23 cellular contexts compared by ENCODE assay signal in the genomic region with DNA sequence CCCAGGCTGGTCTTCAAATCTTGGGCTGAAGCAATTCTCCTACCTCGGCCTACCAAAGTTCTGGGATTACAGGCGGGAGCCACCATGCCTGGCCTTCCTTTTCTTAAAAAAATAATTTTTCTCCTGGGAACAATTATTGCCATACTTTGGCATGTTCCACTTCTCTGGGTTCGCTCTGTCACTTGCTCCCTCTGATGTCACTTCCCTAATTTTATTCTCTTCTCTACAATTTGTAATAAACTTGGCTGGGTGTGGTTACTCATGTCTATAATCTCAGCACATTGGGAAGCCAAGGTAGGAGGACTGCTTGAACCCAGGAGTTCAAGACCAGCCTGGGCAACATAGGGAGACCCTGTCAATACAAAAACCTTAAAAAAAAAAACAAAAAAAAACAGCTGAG. TPM values are rescaled to one million over a fixed set of nuclear protein-coding genes. Genes with fewer than 3 reads are reported as not detected.
DNase-seq lines count a peak whose midpoint lies in the region; ATAC-seq, FAIRE-seq and TF ChIP-seq lines count a peak whose summit lies in the region.
"Had no signal": no experiment of that assay in that cellular context is flagged by ENCODE, and none has a peak within 500 bp of the region (broad histone marks: within the 10 kb centered on the region; RNA-seq: fewer than 3 reads in every experiment).

No MANE protein-coding gene starts in this region.

- H3K9me3 Mint-ChIP-seq in activated T-cell treated with anti-CD3 and anti-CD28 coated beads, Interleukin-2, amount 50 U/mL, for 72 hours: no peaks in the 10 kb centered on the region
- no peaks in the 10 kb centered on the region for H3K9me3 Mint-ChIP-seq in activated T-cell treated with anti-CD3 and anti-CD28 coated beads, Interleukin-2, amount 50 U/mL, for 4 hours
- H3K9me3 Mint-ChIP-seq in CD4-positive, alpha-beta T cell: no peaks in the 10 kb centered on the region
- H3K9me3 Mint-ChIP-seq in stimulated activated effector memory CD8-positive, alpha-beta T cell treated with anti-CD3 and anti-CD28 coated beads, Interleukin-12 subunit alpha, Interleukin-12 subunit beta, amount 100 ng/mL, for 72 hours: no peaks in the 10 kb centered on the region

- no peak for DNase-seq in activated T-cell treated with anti-CD3 and anti-CD28 coated beads, Interleukin-2, amount 50 U/mL, for 72 hours
- DNase-seq in activated T-cell treated with anti-CD3 and anti-CD28 coated beads, Interleukin-2, amount 50 U/mL, for 4 hours: no peak
- DNase-seq in CD4-positive, alpha-beta T cell: no peak
- DNase-seq in left lung: no peak
- no peak for DNase-seq in stimulated activated effector memory CD8-positive, alpha-beta T cell treated with anti-CD3 and anti-CD28 coated beads, Interleukin-12 subunit alpha, Interleukin-12 subunit beta, amount 100 ng/mL, for 72 hours (ENCODE audit: low spot score in 2 of 2)
- no peak for DNase-seq in D721Med (ENCODE audit: insufficient read length, low spot score)
- DNase-seq in sciatic nerve (ENCODE audit: low spot score): no peak
- DNase-seq: Calu3, DMS153, NCI-H1105, NCI-H1436 treated with DMSO at 0.1 percent for 48 hours, NCI-H187 treated with DMSO at 0.1 percent for 48 hours, NCI-H2171 treated with DMSO at 0.1 percent for 48 hours, NCI-H524, NCI-H774, PC-9, Right ventricle myocardium superior had no signal

- POLR2A ChIA-PET in CD4-positive, alpha-beta T cell (lab: Charles Lee): interaction anchor here (0.9 kb wide), 1 partner anchor 13 kb away, joined by 3 read pairs; a partner anchor contains a TSS

- intact Hi-C loops in CD4-positive, alpha-beta T cell (cut with DNase I, micrococcal nuclease): no loop called here
- intact Hi-C loops in left lung (cut with DNase I) (no loop called here), sciatic nerve (cut with DNase I) (no loop called here)

- H3K36me3 Mint-ChIP-seq in activated T-cell treated with anti-CD3 and anti-CD28 coated beads, Interleukin-2, amount 50 U/mL, for 72 hours (ENCODE audit: insufficient read depth in 2 of 2): peaks cover 3 to 17% of the 10 kb centered on the region in 2 donors
- peaks cover 30% of the 10 kb centered on the region for H3K36me3 Mint-ChIP-seq in activated T-cell treated with anti-CD3 and anti-CD28 coated beads, Interleukin-2, amount 50 U/mL, for 4 hours (ENCODE audit: insufficient read depth)
- peaks cover 62% of the 10 kb centered on the region for H3K36me3 Mint-ChIP-seq in CD4-positive, alpha-beta T cell (ENCODE audit: low read depth)
- peaks cover 100% of the 10 kb centered on the region for H3K36me3 Mint-ChIP-seq in stimulated activated effector memory CD8-positive, alpha-beta T cell treated with anti-CD3 and anti-CD28 coated beads, Interleukin-12 subunit alpha, Interleukin-12 subunit beta, amount 100 ng/mL, for 72 hours

- peaks cover 7% of the 10 kb centered on the region for H3K4me1 Mint-ChIP-seq in activated T-cell treated with anti-CD3 and anti-CD28 coated beads, Interleukin-2, amount 50 U/mL, for 72 hours (ENCODE audit: low read depth)
- no peaks in the 10 kb centered on the region for H3K4me1 Mint-ChIP-seq in activated T-cell treated with anti-CD3 and anti-CD28 coated beads, Interleukin-2, amount 50 U/mL, for 4 hours (ENCODE audit: low read depth)
- H3K4me1 Mint-ChIP-seq in CD4-positive, alpha-beta T cell (ENCODE audit: low read depth): no peaks in the 10 kb centered on the region
- H3K4me1 Mint-ChIP-seq in stimulated activated effector memory CD8-positive, alpha-beta T cell treated with anti-CD3 and anti-CD28 coated beads, Interleukin-12 subunit alpha, Interleukin-12 subunit beta, amount 100 ng/mL, for 72 hours: no peaks in the 10 kb centered on the region

- no peaks in the 10 kb centered on the region for H3K27me3 Mint-ChIP-seq in activated T-cell treated with anti-CD3 and anti-CD28 coated beads, Interleukin-2, amount 50 U/mL, for 72 hours (ENCODE audit: low read depth)
- H3K27me3 Mint-ChIP-seq in activated T-cell treated with anti-CD3 and anti-CD28 coated beads, Interleukin-2, amount 50 U/mL, for 4 hours (ENCODE audit: low read depth): no peaks in the 10 kb centered on the region
- no peaks in the 10 kb centered on the region for H3K27me3 Mint-ChIP-seq in CD4-positive, alpha-beta T cell

- H3K4me3 Mint-ChIP-seq in activated T-cell treated with anti-CD3 and anti-CD28 coated beads, Interleukin-2, amount 50 U/mL, for 72 hours: no peak overlapping the region
- H3K4me3 Mint-ChIP-seq in activated T-cell treated with anti-CD3 and anti-CD28 coated beads, Interleukin-2, amount 50 U/mL, for 4 hours: no peak overlapping the region
- no peak overlapping the region for H3K4me3 Mint-ChIP-seq in CD4-positive, alpha-beta T cell
- no peak overlapping the region for H3K4me3 Mint-ChIP-seq in stimulated activated effector memory CD8-positive, alpha-beta T cell treated with anti-CD3 and anti-CD28 coated beads, Interleukin-12 subunit alpha, Interleukin-12 subunit beta, amount 100 ng/mL, for 72 hours

- CTCF ChIA-PET in CD4-positive, alpha-beta T cell (lab: Charles Lee): no interaction called here

- no peak overlapping the region for H3K4me3 ChIP-seq in left lung
- H3K4me3 ChIP-seq: BLaER1, PC-9, SJSA1 had no signal

- ATAC-seq in activated T-cell treated with anti-CD3 and anti-CD28 coated beads, Interleukin-2, amount 50 U/mL, for 72 hours (replicated peaks in 1 of 2): no peak
- no peak for ATAC-seq in activated T-cell treated with anti-CD3 and anti-CD28 coated beads, Interleukin-2, amount 50 U/mL, for 4 hours
- no peak for ATAC-seq in CD4-positive, alpha-beta T cell (ENCODE audit: poor library complexity)
- ATAC-seq in left lung (peak; percentile 21), HG03442 (IDR thresholded peaks at IDR 0.05; ENCODE audit: unreplicated experiment) (no peak), sciatic nerve (no peak)
- ATAC-seq in stimulated activated effector memory CD8-positive, alpha-beta T cell treated with anti-CD3 and anti-CD28 coated beads, Interleukin-12 subunit alpha, Interleukin-12 subunit beta, amount 100 ng/mL, for 72 hours: no peak
- ATAC-seq: HCT116 had no signal

- TF ChIP-seq CTCF in CD4-positive, alpha-beta T cell (IDR thresholded peaks at IDR 0.05): no peak
- TF ChIP-seq CTCF in left lung (IDR thresholded peaks at IDR 0.05) (no peak), D721Med (IDR thresholded peaks at IDR 0.05; ENCODE audit: insufficient read depth, missing control alignments) (no peak)

- H3K27ac Mint-ChIP-seq in activated T-cell treated with anti-CD3 and anti-CD28 coated beads, Interleukin-2, amount 50 U/mL, for 72 hours: peak overlapping the region; percentile 80
- peak overlapping the region; percentile 27 for H3K27ac Mint-ChIP-seq in CD4-positive, alpha-beta T cell
- H3K27ac Mint-ChIP-seq in stimulated activated effector memory CD8-positive, alpha-beta T cell treated with anti-CD3 and anti-CD28 coated beads, Interleukin-12 subunit alpha, Interleukin-12 subunit beta, amount 100 ng/mL, for 72 hours: peak overlapping the region; percentile 57

- no peaks in the 10 kb centered on the region for H3K27me3 ChIP-seq in CD4-positive, alpha-beta T cell (ENCODE audit: control insufficient read depth, insufficient read depth, low read length)
- H3K27me3 ChIP-seq in left lung: no peaks in the 10 kb centered on the region
- H3K27me3 ChIP-seq: BLaER1, SJSA1 had no signal

- no peak for FAIRE-seq in D721Med (lab: Jason Lieb, UNC)
- FAIRE-seq: A204.1, GM19239 had no signal

- no peak overlapping the region for H3K27ac ChIP-seq in CD4-positive, alpha-beta T cell (ENCODE audit: low read depth, low read length)
- H3K27ac ChIP-seq in left lung: peak overlapping the region in 1 of 2 donors; percentile 28
- H3K27ac ChIP-seq: BLaER1, PC-9, SJSA1 had no signal

- peaks cover 0 to 90% of the 10 kb centered on the region in 2 donors for H3K36me3 ChIP-seq in left lung

- no peaks in the 10 kb centered on the region for H3K9me3 ChIP-seq in CD4-positive, alpha-beta T cell (ENCODE audit: control insufficient read depth, low read length)
- no peaks in the 10 kb centered on the region for H3K9me3 ChIP-seq in left lung
- H3K9me3 ChIP-seq: BLaER1, SJSA1 had no signal

- H3K4me1 ChIP-seq in left lung: no peaks in the 10 kb centered on the region
- H3K4me1 ChIP-seq: BLaER1, SJSA1 had no signal

RNA-seq across cellular contexts. Expression of a gene that starts 6.1 kb away (rescaled TPM):
- total RNA-seq in activated T-cell treated with anti-CD3 and anti-CD28 coated beads, Interleukin-2, amount 50 U/mL, for 72 hours: 100 to 1,000 TPM; 490 to 562 TPM
- 100 to 1,000 TPM; 664 to 769 (median 721) TPM for total RNA-seq in activated T-cell treated with anti-CD3 and anti-CD28 coated beads, Interleukin-2, amount 50 U/mL, for 4 hours
- 100 to 1,000 TPM; 133 to 135 TPM for total RNA-seq in CD4-positive, alpha-beta T cell
- total RNA-seq in left lung (100 to 1,000 TPM; 136 to 187 TPM), sciatic nerve (121 TPM)

RNA-seq across cellular contexts. Expression of a gene that starts 13.4 kb away (rescaled TPM):
- total RNA-seq in activated T-cell treated with anti-CD3 and anti-CD28 coated beads, Interleukin-2, amount 50 U/mL, for 72 hours: 10 to 100 TPM; 31.9 to 35.1 TPM
- total RNA-seq in activated T-cell treated with anti-CD3 and anti-CD28 coated beads, Interleukin-2, amount 50 U/mL, for 4 hours: 100 to 1,000 TPM; 138 to 155 (median 147) TPM
- 10 to 100 TPM; 52.7 to 53.2 TPM for total RNA-seq in CD4-positive, alpha-beta T cell
- total RNA-seq in left lung (10 to 100 TPM; 83.8 to 92.2 TPM), sciatic nerve (75.1 TPM)

RNA-seq across cellular contexts. Expression of a gene that starts 16.9 kb away (rescaled TPM):
- total RNA-seq in activated T-cell treated with anti-CD3 and anti-CD28 coated beads, Interleukin-2, amount 50 U/mL, for 72 hours: 10 to 100 TPM; 24.8 to 29.8 TPM
- total RNA-seq in activated T-cell treated with anti-CD3 and anti-CD28 coated beads, Interleukin-2, amount 50 U/mL, for 4 hours: 10 to 100 TPM; 23.9 to 32.3 (median 25.4) TPM
- total RNA-seq in CD4-positive, alpha-beta T cell: 10 to 100 TPM; 15.1 to 15.6 TPM
- total RNA-seq in left lung (10 to 100 TPM; 23.6 to 24.5 TPM), sciatic nerve (18.7 TPM)

RNA-seq across cellular contexts. Expression of a gene that starts 28.1 kb away (rescaled TPM):
- total RNA-seq in activated T-cell treated with anti-CD3 and anti-CD28 coated beads, Interleukin-2, amount 50 U/mL, for 72 hours: 100 to 1,000 TPM; 145 to 159 TPM
- total RNA-seq in activated T-cell treated with anti-CD3 and anti-CD28 coated beads, Interleukin-2, amount 50 U/mL, for 4 hours: 100 to 1,000 TPM; 147 to 163 (median 155) TPM
- total RNA-seq in CD4-positive, alpha-beta T cell: 100 to 1,000 TPM; 132 to 134 TPM
- total RNA-seq in left lung (100 to 1,000 TPM; 156 to 190 TPM), sciatic nerve (149 TPM)

RNA-seq across cellular contexts. Expression of a gene that starts 45.2 kb away (rescaled TPM):
- 10 to 100 TPM; 42.0 to 45.7 TPM for total RNA-seq in activated T-cell treated with anti-CD3 and anti-CD28 coated beads, Interleukin-2, amount 50 U/mL, for 72 hours
- 10 to 100 TPM; 25.7 to 28.2 (median 26.3) TPM for total RNA-seq in activated T-cell treated with anti-CD3 and anti-CD28 coated beads, Interleukin-2, amount 50 U/mL, for 4 hours
- total RNA-seq in CD4-positive, alpha-beta T cell: 10 to 100 TPM; 45.9 to 47.0 TPM
- total RNA-seq in left lung (10 to 100 TPM; 40.2 to 41.8 TPM), sciatic nerve (40.1 TPM)

Comparison
In these comparisons a context has a peak if more than half of its experiments do, and no peak if none do; other contexts are left out.
1. H3K27ac Mint-ChIP-seq: peak in every context shown above with its lines; median percentile 80 in activated T-cell treated with anti-CD3 and anti-CD28 coated beads, Interleukin-2, amount 50 U/mL, for 72 hours; 57 in stimulated activated effector memory CD8-positive, alpha-beta T cell treated with anti-CD3 and anti-CD28 coated beads, Interleukin-12 subunit alpha, Interleukin-12 subunit beta, amount 100 ng/mL, for 72 hours; 27 in CD4-positive, alpha-beta T cell.